12 cellular contexts compared by ENCODE assay signal in genomic region chr6:84618836-84619235, GRCh38.
DNase-seq lines count a peak whose midpoint lies in the region; ATAC-seq lines count a peak whose summit lies in the region.
"Had no signal": no experiment of that assay in that cellular context is flagged by ENCODE, and none has a peak within 500 bp of the region (broad histone marks: within the 10 kb centered on the region; RNA-seq: fewer than 3 reads in every experiment).

No MANE protein-coding gene starts in this region.

- H3K4me3 ChIP-seq in SJSA1 = no peak overlapping the region
- H3K4me3 ChIP-seq: BLaER1, gastroesophageal sphincter had no signal

- H3K27ac ChIP-seq in SJSA1 = peak overlapping the region; percentile 94
- H3K27ac ChIP-seq: BLaER1, gastroesophageal sphincter, VCaP had no signal

- peak; percentile 89 for DNase-seq in Daoy (ENCODE audit: low read depth)
- DNase-seq in SJSA1 (ENCODE audit: low read depth in 1 of 2, low spot score in 2 of 2) = peak in 1 of 2 experiments; percentile 55
- peak; percentile 75 for DNase-seq in fibroblast of peridontal ligament (ENCODE audit: extremely low read depth)
- DNase-seq in myocyte (ENCODE audit: low read depth) = peak; percentile 29
- no peak for DNase-seq in activated effector memory CD4-positive, alpha-beta T cell treated with anti-CD3 and anti-CD28 coated beads, Interleukin-2, amount 50 U/mL, for 16 hours

- H3K27me3 ChIP-seq in SJSA1 (replicated peaks) = no peaks in the 10 kb centered on the region
- H3K27me3 ChIP-seq: BLaER1, gastroesophageal sphincter had no signal

- peaks cover 29% of the 10 kb centered on the region for H3K4me1 ChIP-seq in SJSA1 (replicated peaks)
- H3K4me1 ChIP-seq: BLaER1, gastroesophageal sphincter had no signal

- H3K9me3 ChIP-seq in SJSA1 (replicated peaks) = no peaks in the 10 kb centered on the region
- H3K9me3 ChIP-seq: BLaER1, gastroesophageal sphincter had no signal

- no peaks in the 10 kb centered on the region for H3K36me3 ChIP-seq in SJSA1
- H3K36me3 ChIP-seq: BLaER1, gastroesophageal sphincter had no signal

- no peak for ATAC-seq in HG03521 (IDR thresholded peaks at IDR 0.05; ENCODE audit: unreplicated experiment)
- no peak for ATAC-seq in HG02938 (IDR thresholded peaks at IDR 0.05; ENCODE audit: unreplicated experiment)
- ATAC-seq in HG02623 (IDR thresholded peaks at IDR 0.05; ENCODE audit: unreplicated experiment) = no peak
- ATAC-seq: gastroesophageal sphincter, HepG2 had no signal
